ENCODE assay signal across 8 cellular contexts in genomic region chr3:15291589-15292541, GRCh38. TPM values are rescaled to one million over a fixed set of nuclear protein-coding genes. Genes with fewer than 3 reads are reported as not detected.
DNase-seq lines count a peak whose midpoint lies in the region; ATAC-seq and TF ChIP-seq lines count a peak whose summit lies in the region.

No MANE protein-coding gene starts in this region.

- no peaks in the 10 kb centered on the region for H3K9me3 Mint-ChIP-seq in activated CD8-positive, alpha-beta T cell treated with anti-CD3 and anti-CD28 coated beads, Interleukin-2, amount 10 ng/mL, durations not matched to agents 7 days and 5 days (ENCODE audit: insufficient read depth)

- H3K4me1 ChIP-seq in BLaER1 treated with 17β-estradiol and CSF1 and Interleukin-3, amounts not matched to agents 10 nM and 100 nM: peaks cover 47 to 100% (median 98%) of the 10 kb centered on the region in 10 experiments
- H3K4me1 ChIP-seq in gastroesophageal sphincter: peaks cover 0 to 72% (median 27%) of the 10 kb centered on the region in 3 donors

- peak overlapping the region; percentile 73 to 98 (median 88) for H3K4me2 ChIP-seq in BLaER1 treated with 17β-estradiol and CSF1 and Interleukin-3, amounts not matched to agents 10 nM and 100 nM

- peak overlapping the region; percentile 24 to 87 (median 71); a peak in 20 of 22 replicates for H3K27ac ChIP-seq in BLaER1 treated with 17β-estradiol and CSF1 and Interleukin-3, amounts not matched to agents 10 nM and 100 nM
- peak overlapping the region in 3 of 4 donors; percentile 57 to 77 (median 76) for H3K27ac ChIP-seq in gastroesophageal sphincter

- H3K27ac Mint-ChIP-seq in activated CD8-positive, alpha-beta T cell treated with anti-CD3 and anti-CD28 coated beads, Interleukin-2, amount 10 ng/mL, durations not matched to agents 7 days and 5 days: peak overlapping the region; percentile 95

- H3K4me3 ChIP-seq in BLaER1 treated with 17β-estradiol and CSF1 and Interleukin-3, amounts not matched to agents 10 nM and 100 nM: peak overlapping the region in 3 of 10 experiments; percentile 19 to 38 (median 36); a peak in 5 of 20 replicates
- no peak overlapping the region for H3K4me3 ChIP-seq in gastroesophageal sphincter

- no peaks in the 10 kb centered on the region; a peak in 1 of 22 replicates for H3K27me3 ChIP-seq in BLaER1 treated with 17β-estradiol and CSF1 and Interleukin-3, amounts not matched to agents 10 nM and 100 nM
- H3K27me3 ChIP-seq in gastroesophageal sphincter: no peaks in the 10 kb centered on the region

- H3K9me3 ChIP-seq in BLaER1 treated with 17β-estradiol and CSF1 and Interleukin-3, amounts not matched to agents 10 nM and 100 nM (replicated peaks in 1 of 11): peaks cover 0 to 18% (median 0%) of the 10 kb centered on the region in 11 experiments; a peak in 6 of 22 replicates
- no peaks in the 10 kb centered on the region for H3K9me3 ChIP-seq in gastroesophageal sphincter

- TF ChIP-seq POLR2A in gastroesophageal sphincter (IDR thresholded peaks at IDR 0.05): no peak

- TF ChIP-seq EP300 in gastroesophageal sphincter (IDR thresholded peaks at IDR 0.05): no peak

- peaks cover 19% of the 10 kb centered on the region for H3K36me3 Mint-ChIP-seq in activated CD8-positive, alpha-beta T cell treated with anti-CD3 and anti-CD28 coated beads, Interleukin-2, amount 10 ng/mL, durations not matched to agents 7 days and 5 days (ENCODE audit: low read depth)

- H3K4me1 Mint-ChIP-seq in activated CD8-positive, alpha-beta T cell treated with anti-CD3 and anti-CD28 coated beads, Interleukin-2, amount 10 ng/mL, durations not matched to agents 7 days and 5 days (ENCODE audit: low read depth): peaks cover 55% of the 10 kb centered on the region

- no peak for TF ChIP-seq CTCF in gastroesophageal sphincter (IDR thresholded peaks at IDR 0.05)

- POLR2A ChIA-PET in activated CD8-positive, alpha-beta T cell treated with anti-CD3 and anti-CD28 coated beads, Interleukin-2, amount 10 ng/mL, durations not matched to agents 7 days and 5 days (lab: Charles Lee): interaction anchor here (0.9 kb wide), 1 partner anchor 15 kb away, joined by 3 read pairs; no protein-coding TSS in a partner anchor

- H3K4me3 Mint-ChIP-seq in activated CD8-positive, alpha-beta T cell treated with anti-CD3 and anti-CD28 coated beads, Interleukin-2, amount 10 ng/mL, durations not matched to agents 7 days and 5 days: peak overlapping the region; percentile 66

- CTCF ChIA-PET in activated CD8-positive, alpha-beta T cell treated with anti-CD3 and anti-CD28 coated beads, Interleukin-2, amount 10 ng/mL, durations not matched to agents 7 days and 5 days (lab: Charles Lee): interaction anchor here (0.7 to 3.8 kb wide), 11 partner anchors 10 to 116 kb away, joined by 3 to 27 read pairs (median 4); partner anchors contain the start of gene SH3BP5

- peak; percentile 88 for DNase-seq in activated CD8-positive, alpha-beta T cell treated with anti-CD3 and anti-CD28 coated beads, Interleukin-2, amount 10 ng/mL, durations not matched to agents 7 days and 5 days
- DNase-seq in stimulated activated naive CD4-positive, alpha-beta T cell (lab: John Stamatoyannopoulos, UW): peak; percentile 25 to 72 (median 57)
- DNase-seq in amygdala (lab: John Stamatoyannopoulos, UW) (no peak), NCI-H2029 treated with DMSO at 0.1 percent for 48 hours (lab: John Stamatoyannopoulos, UW) (no peak)

- 45 to 57% methylated on average over 2 to 4 of the region's 6 CpGs for WGBS in gastroesophageal sphincter (ENCODE audit: low coverage in 1 of 2), 2 donors

- peak; percentile 86 for ATAC-seq in GM19463 (IDR thresholded peaks at IDR 0.05; ENCODE audit: unreplicated experiment)
- peak; percentile 79 for ATAC-seq in HG03565 (IDR thresholded peaks at IDR 0.05; ENCODE audit: unreplicated experiment)
- ATAC-seq in activated CD8-positive, alpha-beta T cell treated with anti-CD3 and anti-CD28 coated beads, Interleukin-2, amount 10 ng/mL, durations not matched to agents 7 days and 5 days: peak; percentile 97
- ATAC-seq in gastroesophageal sphincter: no peak

- H3K9ac ChIP-seq in BLaER1 treated with 17β-estradiol and CSF1 and Interleukin-3, amounts not matched to agents 10 nM and 100 nM: peak overlapping the region in 10 of 11 experiments; percentile 22 to 72 (median 55); a peak in 17 of 22 replicates

- peaks cover 0 to 9% (median 0%) of the 10 kb centered on the region in 11 experiments; a peak in 1 of 22 replicates for H3K36me3 ChIP-seq in BLaER1 treated with 17β-estradiol and CSF1 and Interleukin-3, amounts not matched to agents 10 nM and 100 nM
- H3K36me3 ChIP-seq in gastroesophageal sphincter: no peaks in the 10 kb centered on the region

- H3K27me3 Mint-ChIP-seq in activated CD8-positive, alpha-beta T cell treated with anti-CD3 and anti-CD28 coated beads, Interleukin-2, amount 10 ng/mL, durations not matched to agents 7 days and 5 days (ENCODE audit: low read depth): peaks cover 23% of the 10 kb centered on the region

- no peaks in the 10 kb centered on the region for H4K20me1 ChIP-seq in BLaER1 treated with 17β-estradiol and CSF1 and Interleukin-3, amounts not matched to agents 10 nM and 100 nM

RNA-seq across cellular contexts. Expression of gene SH3BP5, which starts 40.5 kb away (rescaled TPM):
- 10 to 100 TPM; 12.6 to 15.0 TPM for total RNA-seq in activated CD8-positive, alpha-beta T cell treated with anti-CD3 and anti-CD28 coated beads, Interleukin-2, amount 10 ng/mL, durations not matched to agents 7 days and 5 days
- 10 to 100 TPM; 23.5 to 56.4 (median 35.0) TPM for total RNA-seq in gastroesophageal sphincter

Comparison
In these comparisons a context has a peak if more than half of its experiments do, and no peak if none do; other contexts are left out.
1. DNase-seq: peak in activated CD8-positive, alpha-beta T cell treated with anti-CD3 and anti-CD28 coated beads, Interleukin-2, amount 10 ng/mL, durations not matched to agents 7 days and 5 days (single experiment) and stimulated activated naive CD4-positive, alpha-beta T cell (6 of 6); none in amygdala (0 of 56) and NCI-H2029 treated with DMSO at 0.1 percent for 48 hours (single experiment).